ENCODE assay signal across 2 cellular contexts in genomic region chr5:74056102-74056788, GRCh38.
TF ChIP-seq lines count a peak whose summit lies in the region.

No MANE protein-coding gene starts in this region.

TF ChIP-seq in HepG2, 621 proteins besides CTCF, POLR2A, EP300 and RAD21:
- TF ChIP-seq ZMAT3 (CRISPR knock-in tag; conservative IDR thresholded peaks at IDR 0.05), result no peak
- TF ChIP-seq ZNF230 (CRISPR knock-in tag; IDR thresholded peaks at IDR 0.05), result no peak
- peak; percentile 23 to 76; a peak in 3 of 4 replicates for TF ChIP-seq MAFK (conservative IDR thresholded peaks at IDR 0.05 in 1 of 2, IDR thresholded peaks at IDR 0.05 in 1 of 2; ENCODE audit: low read length in 2 of 2)
- peak; percentile 34; the same call in 1 of the 2 replicates for TF ChIP-seq MAFF (IDR thresholded peaks at IDR 0.05; ENCODE audit: low read depth, low read length)

TF ChIP-seq in GM12878, 131 proteins besides CTCF, POLR2A, EP300 and RAD21:
- TF ChIP-seq E2F4 (IDR thresholded peaks at IDR 0.05; ENCODE audit: low read depth, low read length), result no peak
- no peak for TF ChIP-seq HCFC1 (IDR thresholded peaks at IDR 0.05; ENCODE audit: low read length)
- TF ChIP-seq SMAD5 (IDR thresholded peaks at IDR 0.05; ENCODE audit: low read depth), result no peak
- no peak for TF ChIP-seq ASH2L (IDR thresholded peaks at IDR 0.05; ENCODE audit: borderline replicate concordance, low read depth)
- TF ChIP-seq BCL11A (IDR thresholded peaks at IDR 0.05; ENCODE audit: low read depth, low read length), result no peak
- TF ChIP-seq PAX5 (IDR thresholded peaks at IDR 0.05; ENCODE audit: borderline replicate concordance, low read depth, low read length), result no peak
- peak; percentile 38 for TF ChIP-seq RAD51 (IDR thresholded peaks at IDR 0.05)
- no peak for TF ChIP-seq STAT1 (conservative IDR thresholded peaks at IDR 0.05)
- TF ChIP-seq PRDM15 (CRISPR knock-in tag; IDR thresholded peaks at IDR 0.05), result no peak
- TF ChIP-seq RELB (IDR thresholded peaks at IDR 0.05; ENCODE audit: low read depth), result peak; percentile 76; the same call in 1 of the 2 replicates
- TF ChIP-seq CBX5 (IDR thresholded peaks at IDR 0.05; ENCODE audit: low read depth), result no peak
- no peak for TF ChIP-seq HDAC6 (IDR thresholded peaks at IDR 0.05; ENCODE audit: unreplicated experiment)
- TF ChIP-seq MEF2A (IDR thresholded peaks at IDR 0.05; ENCODE audit: insufficient read depth, low read depth, low read length), result no peak
- no peak for TF ChIP-seq PKNOX1 (IDR thresholded peaks at IDR 0.05)
- TF ChIP-seq CBX3 (IDR thresholded peaks at IDR 0.05; ENCODE audit: borderline replicate concordance, low read depth), result no peak
- no peak for TF ChIP-seq ZNF24 (IDR thresholded peaks at IDR 0.05)
- TF ChIP-seq CREM (IDR thresholded peaks at IDR 0.05; ENCODE audit: low read depth), result no peak
TF ChIP-seq in GM12878: peak in this region for 2.
